15 cellular contexts compared by ENCODE assay signal in genomic region chr16:16028311-16028999, GRCh38.
A peak's percentile ranks its signal among the peaks of the same experiment; 100 is the strongest.
DNase-seq lines count a peak whose midpoint lies in the region; ATAC-seq, FAIRE-seq and TF ChIP-seq lines count a peak whose summit lies in the region.
"Had no signal": no experiment of that assay in that cellular context is flagged by ENCODE, and none has a peak within 500 bp of the region (broad histone marks: within the 10 kb centered on the region; RNA-seq: fewer than 3 reads in every experiment).

No MANE protein-coding gene starts in this region.

- H3K56ac ChIP-seq in H1 (replicated peaks; ENCODE audit: insufficient read length, low read depth, low read length), result no peak overlapping the region

- no peak overlapping the region for H2AK5ac ChIP-seq in H1 (ENCODE audit: low read depth, low read length)

- intact Hi-C loops in HepG2 (cut with micrococcal nuclease; ENCODE audit: unreplicated experiment) (no loop called here), right lobe of liver (cut with DNase I) (no loop called here), vagina (cut with DNase I) (no loop called here)

- H3K4me3 ChIP-seq in HepG2 (replicated peaks in 1 of 3; ENCODE audit: insufficient read depth in 1 of 3, low read depth in 2 of 3, low read length in 3 of 3) (no peak overlapping the region), right lobe of liver (no peak overlapping the region), H1 (ENCODE audit: extremely low read depth in 1 of 4, insufficient read depth in 2 of 4, low read depth in 3 of 4, low read length in 4 of 4) (no peak overlapping the region), vagina (no peak overlapping the region)

- H3K36me3 ChIP-seq in HepG2 (replicated peaks in 1 of 2; ENCODE audit: control insufficient read depth in 1 of 2, insufficient read depth in 2 of 2, low read length in 2 of 2) (peaks cover 15 to 40% of the 10 kb centered on the region in 2 experiments), right lobe of liver (no peaks in the 10 kb centered on the region), H1 (ENCODE audit: control insufficient read depth in 2 of 4, insufficient read depth in 4 of 4, low read length in 3 of 4) (peaks cover 0 to 3% (median 0%) of the 10 kb centered on the region in 4 experiments; a peak in 3 of 8 replicates), vagina (no peaks in the 10 kb centered on the region)

- no peaks in the 10 kb centered on the region for H3K9me3 ChIP-seq in HepG2 (ENCODE audit: low read length)
- H3K9me3 ChIP-seq in right lobe of liver, result no peaks in the 10 kb centered on the region
- H3K9me3 ChIP-seq in H1 (ENCODE audit: insufficient read depth in 2 of 2, low read depth in 1 of 2, low read length in 1 of 2), result no peaks in the 10 kb centered on the region
- H3K9me3 ChIP-seq in vagina, result no peaks in the 10 kb centered on the region

- H3K27ac Mint-ChIP-seq in neural crest cell (ENCODE audit: unreplicated experiment), result peak overlapping the region; percentile 79

- H2BK20ac ChIP-seq in H1 (ENCODE audit: low read length), result no peak overlapping the region

- H3K79me1 ChIP-seq in H1 (ENCODE audit: low read depth, low read length), result no peaks in the 10 kb centered on the region; the same call in none of the 2 replicates

- H3K4me1 ChIP-seq in HepG2 (ENCODE audit: insufficient read depth, low read length) (peaks cover under 1% of the 10 kb centered on the region; the same call in 1 of the 2 replicates), right lobe of liver (peaks cover 0 to 10% (median 0%) of the 10 kb centered on the region in 4 donors), H1 (replicated peaks in 1 of 4; ENCODE audit: control insufficient read depth in 3 of 4, insufficient read depth in 4 of 4, low read length in 3 of 4) (peaks cover 0 to 2% (median 0%) of the 10 kb centered on the region in 4 experiments; a peak in 2 of 7 replicates), vagina (peaks cover 35% of the 10 kb centered on the region)

- no peak overlapping the region for H3K9ac ChIP-seq in HepG2 (ENCODE audit: insufficient read depth, low read depth, low read length)
- H3K9ac ChIP-seq in H1 (replicated peaks in 1 of 4; ENCODE audit: extremely low read depth in 1 of 4, low read depth in 3 of 4, low read length in 3 of 4), result no peak overlapping the region

- in situ Hi-C loops in HepG2 (cut with HindIII; ENCODE audit: extremely low pct_ligation_motif_present, low pct_unique_long_range_greater_than_20kb), result no loop called here

- ATAC-seq in HepG2 (no peak), right lobe of liver (no peak), GM21526 (IDR thresholded peaks at IDR 0.05; ENCODE audit: low FRiP score, unreplicated experiment) (no peak), HG03159 (IDR thresholded peaks at IDR 0.05; ENCODE audit: unreplicated experiment) (no peak)

- peaks cover 5% of the 10 kb centered on the region for H3K36me3 Mint-ChIP-seq in neural crest cell (ENCODE audit: low read depth)

- no peak overlapping the region for H2AFZ ChIP-seq in HepG2 (ENCODE audit: low read length)
- H2AFZ ChIP-seq in H1 (ENCODE audit: low read length), result no peak overlapping the region

- H4K20me1 ChIP-seq in HepG2 (ENCODE audit: insufficient read depth, low read length), result no peaks in the 10 kb centered on the region
- peaks cover 3 to 6% of the 10 kb centered on the region in 2 experiments for H4K20me1 ChIP-seq in H1 (replicated peaks in 1 of 2; ENCODE audit: control insufficient read depth in 1 of 2, insufficient read depth in 2 of 2, low read length in 2 of 2)

- H2BK5ac ChIP-seq in H1 (ENCODE audit: low read depth, low read length), result no peak overlapping the region; the same call in 1 of the 2 replicates

- H3K27ac ChIP-seq in HepG2 (ENCODE audit: extremely low read length, insufficient read depth, low read length) (no peak overlapping the region), right lobe of liver (no peak overlapping the region), H1 (ENCODE audit: low read depth, low read length) (peak overlapping the region; percentile 35; the same call in 1 of the 2 replicates), vagina (peak overlapping the region; percentile 25)

- H3K79me2 ChIP-seq in HepG2 (ENCODE audit: insufficient read depth, low read length) (no peaks in the 10 kb centered on the region), H1 (ENCODE audit: control insufficient read depth in 1 of 2, insufficient read depth in 2 of 2, low read length in 2 of 2) (peaks cover 0 to 4% of the 10 kb centered on the region in 2 experiments; a peak in 2 of 4 replicates)

- 92% methylated on average over 19 of the region's 19 CpGs for WGBS in HepG2 (ENCODE audit: low lambda C conversion rate)
- 50% methylated on average over 8 of the region's 19 CpGs for WGBS in right lobe of liver (ENCODE audit: insufficient coverage, low coverage, low lambda C conversion rate, missing lambda C conversion rate)
- 88% methylated on average over 19 of the region's 19 CpGs; no CpG with 5 or more reads in 1 of the 2 experiments for WGBS in H1 (ENCODE audit: extremely low coverage in 1 of 2, insufficient coverage in 1 of 2, insufficient read length in 1 of 2, insufficient replicate concordance in 2 of 2, low coverage in 1 of 2, low lambda C conversion rate in 2 of 2, missing lambda C conversion rate in 1 of 2), 2 experiments

- peaks cover 23% of the 10 kb centered on the region for H3K4me1 Mint-ChIP-seq in neural crest cell

- no peak overlapping the region for H2BK120ac ChIP-seq in H1 (replicated peaks; ENCODE audit: low read depth, low read length)

- no peak for TF ChIP-seq EP300 in HepG2 (IDR thresholded peaks at IDR 0.05; ENCODE audit: low read depth in 2 of 2, low read length in 2 of 2)
- no peak for TF ChIP-seq EP300 in HepG2 (CRISPR knock-in tag; IDR thresholded peaks at IDR 0.05; ENCODE audit: borderline replicate concordance)
- no peak for TF ChIP-seq EP300 in H1 (IDR thresholded peaks at IDR 0.05; ENCODE audit: borderline replicate concordance in 1 of 2, low read depth in 2 of 2, low read length in 2 of 2)

- TF ChIP-seq CTCF in HepG2 (CRISPR knock-in tag; IDR thresholded peaks at IDR 0.05) (no peak), right lobe of liver (IDR thresholded peaks at IDR 0.05) (no peak), H1 (IDR thresholded peaks at IDR 0.05; ENCODE audit: control extremely low read depth in 1 of 3, insufficient read depth in 1 of 3, low read depth in 1 of 3, low read length in 3 of 3) (no peak), neural crest cell (conservative IDR thresholded peaks at IDR 0.05) (no peak), vagina (IDR thresholded peaks at IDR 0.05) (no peak)

- CTCF ChIA-PET in HepG2 (lab: Yijun Ruan, JAX; ENCODE audit: low intra/inter-chr PET ratio, low total read pairs) (no interaction called here), H1 (lab: Charles Lee; ENCODE audit: partially characterized antibody) (interaction anchor here (0.5 to 3.4 kb wide), 8 partner anchors 12 to 207 kb away, joined by 3 to 13 read pairs (median 4); no protein-coding TSS in a partner anchor)

- H3K4ac ChIP-seq in H1 (replicated peaks; ENCODE audit: insufficient read length, low read depth, low read length), result no peak overlapping the region

- TF ChIP-seq RAD21 in HepG2 (CRISPR knock-in tag; IDR thresholded peaks at IDR 0.05) (no peak), H1 (IDR thresholded peaks at IDR 0.05 in 1 of 2, conservative IDR thresholded peaks at IDR 0.05 in 1 of 2; ENCODE audit: low read depth in 2 of 2, low read length in 2 of 2) (no peak)

- BruUV-seq in HepG2 (replicated peaks; lab: Mats Ljungman, UMichigan), result no TSS peak

- no peak overlapping the region for H4K8ac ChIP-seq in H1 (ENCODE audit: extremely low read depth, insufficient read depth, low read length)

- H3K23ac ChIP-seq in H1 (ENCODE audit: insufficient read length), result no peak overlapping the region

- no peak overlapping the region for H3K4me2 ChIP-seq in HepG2 (ENCODE audit: low read depth, low read length)
- no peak overlapping the region for H3K4me2 ChIP-seq in H1 (ENCODE audit: insufficient read depth in 1 of 2, low read depth in 2 of 2, low read length in 2 of 2)

- no peak for DNase-seq in HepG2 (ENCODE audit: low spot score)
- DNase-seq in right lobe of liver, result no peak
- DNase-seq in H1 (ENCODE audit: low read depth in 1 of 2, low spot score in 2 of 2), result no peak
- DNase-seq in neural crest cell (ENCODE audit: low read depth, low spot score), result no peak
- no peak for DNase-seq in vagina (ENCODE audit: extremely low spot score in 2 of 2)
- no peak for DNase-seq in Ammon's horn (ENCODE audit: low spot score)
- DNase-seq: activated CD8-positive, alpha-beta memory T cell treated with anti-CD3 and anti-CD28 coated beads, Interleukin-2, amount 50 U/mL, for 48 hours; caudate nucleus; DMS 273 treated with DMSO at 0.1 percent for 48 hours; kidney glomerular epithelial cell; NCI-H524; OCI-M1; stimulated activated CD4-positive, alpha-beta T cell treated with anti-CD3 and anti-CD28 coated beads, Interleukin-4, amount 100 ng/mL, for 24 hours had no signal

- no peak overlapping the region for H3K14ac ChIP-seq in H1 (ENCODE audit: insufficient read length)

- no peaks in the 10 kb centered on the region for H3K27me3 Mint-ChIP-seq in neural crest cell (ENCODE audit: low read depth)

- peak overlapping the region; percentile 14 for H3K4me3 Mint-ChIP-seq in neural crest cell

- H2BK12ac ChIP-seq in H1 (ENCODE audit: low read depth, low read length), result no peak overlapping the region

- H3K9me3 Mint-ChIP-seq in neural crest cell, result no peaks in the 10 kb centered on the region

- H4K5ac ChIP-seq in H1 (ENCODE audit: insufficient read length, low read depth, low read length), result no peak overlapping the region

- POLR2A ChIA-PET in HepG2 (lab: Yijun Ruan, JAX), result interaction anchor here (1.2 kb wide), 1 partner anchor 140 kb away, joined by 6 read pairs; the partner anchor contains the start of gene CEP20
- POLR2A ChIA-PET in H1 (lab: Charles Lee; ENCODE audit: partially characterized antibody), result interaction anchor here (1.1 to 2.4 kb wide), 3 partner anchors 13 to 140 kb away, joined by 3 to 7 read pairs (median 3); partner anchors contain the start of gene CEP20

- H3K23me2 ChIP-seq in H1 (ENCODE audit: low read depth, low read length), result no peaks in the 10 kb centered on the region

- no peak overlapping the region for H3K18ac ChIP-seq in H1 (ENCODE audit: extremely low read depth, low read length)

- no peak for FAIRE-seq in HepG2 (lab: Jason Lieb, UNC)
- no peak for FAIRE-seq in H1 (lab: Jason Lieb, UNC)

- no peak overlapping the region for H4K91ac ChIP-seq in H1 (replicated peaks; ENCODE audit: insufficient read length, low read length)

- no peak for TF ChIP-seq POLR2A in HepG2 (IDR thresholded peaks at IDR 0.05; ENCODE audit: insufficient read depth in 1 of 2, low read depth in 2 of 2, low read length in 2 of 2)
- TF ChIP-seq POLR2A in right lobe of liver (IDR thresholded peaks at IDR 0.05), result no peak
- TF ChIP-seq POLR2A in H1 (IDR thresholded peaks at IDR 0.05; ENCODE audit: control extremely low read depth in 1 of 2, low read depth in 2 of 2, low read length in 2 of 2), result no peak; a peak in 1 of 3 replicates
- no peak for TF ChIP-seq POLR2A in vagina (IDR thresholded peaks at IDR 0.05)

- H3K27me3 ChIP-seq in HepG2 (ENCODE audit: control insufficient read depth in 1 of 2, insufficient read depth in 2 of 2, low read length in 2 of 2) (no peaks in the 10 kb centered on the region), right lobe of liver (no peaks in the 10 kb centered on the region), H1 (replicated peaks in 1 of 4; ENCODE audit: control insufficient read depth in 3 of 4, extremely low read depth in 1 of 4, insufficient read depth in 3 of 4, low read length in 3 of 4) (no peaks in the 10 kb centered on the region), vagina (no peaks in the 10 kb centered on the region)

- H2BK15ac ChIP-seq in H1 (ENCODE audit: low read length), result no peak overlapping the region

Comparison
In these comparisons a context has a peak if more than half of its experiments do, and no peak if none do; other contexts are left out.
1. H3K27ac ChIP-seq: peak in H1 (single experiment) and vagina (single experiment); none in HepG2 (single experiment) and right lobe of liver (0 of 3).
2. Of the 41 proteins assayed by ChIP-seq in both HepG2 and H1: peak only in HepG2: KDM1A; only in H1: none; in both: none; in neither: 40.